In the genomic region with DNA sequence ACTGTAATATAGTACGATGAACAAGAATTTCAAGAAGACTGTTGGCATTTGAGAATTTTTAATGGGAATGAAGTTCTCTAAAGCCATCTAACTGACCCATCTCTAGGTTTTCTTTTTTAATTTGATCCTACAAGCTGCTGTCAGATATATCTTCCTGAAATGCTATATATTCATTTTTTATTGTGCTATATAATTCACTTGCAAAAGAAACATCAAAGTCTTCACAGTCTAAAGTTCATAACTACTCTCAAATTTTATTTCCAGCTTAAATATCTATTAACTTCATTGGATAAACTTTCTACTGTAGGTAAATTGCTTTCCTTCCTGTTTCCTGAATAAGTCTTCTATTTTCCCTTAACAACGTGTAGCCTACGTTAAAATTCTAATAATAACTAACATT, we compare ENCODE assay signal across 17 cellular contexts. TPM values are rescaled to one million over a fixed set of nuclear protein-coding genes. Genes with fewer than 3 reads are reported as not detected.
DNase-seq lines count a peak whose midpoint lies in the region; ATAC-seq and TF ChIP-seq lines count a peak whose summit lies in the region.
"Had no signal": no experiment of that assay in that cellular context is flagged by ENCODE, and none has a peak within 500 bp of the region (broad histone marks: within the 10 kb centered on the region; RNA-seq: fewer than 3 reads in every experiment).

No MANE protein-coding gene starts in this region.

- no peaks in the 10 kb centered on the region for H3K27me3 ChIP-seq in GM23338 (ENCODE audit: insufficient read depth)

- H3K9me3 Mint-ChIP-seq in GM23338 = no peaks in the 10 kb centered on the region
- no peaks in the 10 kb centered on the region for H3K9me3 Mint-ChIP-seq in activated naive CD8-positive, alpha-beta T cell treated with anti-CD3 and anti-CD28 coated beads for 36 hours
- H3K9me3 Mint-ChIP-seq: CD4-positive, alpha-beta memory T cell had no signal

- DNase-seq in GM23338 (ENCODE audit: low spot score) (no peak), left colon (no peak), dedifferentiated amniotic fluid mesenchymal stem cell (ENCODE audit: extremely low spot score) (no peak), GM20000 (ENCODE audit: low spot score) (no peak)
- DNase-seq in activated naive CD8-positive, alpha-beta T cell treated with anti-CD3 and anti-CD28 coated beads for 36 hours = no peak
- DNase-seq: C1 segment of cervical spinal cord; CD4-positive, alpha-beta memory T cell; COR-L47; DMS153; DND-41; H7; HCEC 1CT had no signal

- intact Hi-C loops in left colon (cut with DNase I, micrococcal nuclease) = no loop called here

- H3K36me3 ChIP-seq in GM23338 (ENCODE audit: insufficient read depth) = no peaks in the 10 kb centered on the region

- TF ChIP-seq CTCF in GM23338 (conservative IDR thresholded peaks at IDR 0.05; ENCODE audit: low read depth in 2 of 2) (no peak), VCaP (conservative IDR thresholded peaks at IDR 0.05) (no peak), GM20000 (IDR thresholded peaks at IDR 0.05; ENCODE audit: extremely low read depth, missing control alignments) (no peak)

- no peak overlapping the region for H3K4me2 ChIP-seq in GM23338

- no peak overlapping the region for H3K27ac ChIP-seq in GM23338 (ENCODE audit: low read depth)
- 0 out of 2 replicates have a peak overlapping the region, but pooled peaks have one; percentile 5 for H3K27ac ChIP-seq in VCaP

- peak overlapping the region; percentile 69; the same call in 1 of the 2 replicates for H2AFZ ChIP-seq in GM23338

- no peaks in the 10 kb centered on the region for H4K20me1 ChIP-seq in GM23338 (replicated peaks; ENCODE audit: insufficient read depth)

- H3K36me3 Mint-ChIP-seq in GM23338 (ENCODE audit: low read depth) = no peaks in the 10 kb centered on the region
- H3K36me3 Mint-ChIP-seq in activated naive CD8-positive, alpha-beta T cell treated with anti-CD3 and anti-CD28 coated beads for 36 hours = no peaks in the 10 kb centered on the region
- H3K36me3 Mint-ChIP-seq: CD4-positive, alpha-beta memory T cell had no signal

- peaks cover 10% of the 10 kb centered on the region; the same call in 1 of the 2 replicates for H3K4me1 ChIP-seq in GM23338 (ENCODE audit: insufficient read depth)

- no peaks in the 10 kb centered on the region for H3F3A ChIP-seq in GM23338 (replicated peaks; ENCODE audit: low read depth)

- peaks cover 9% of the 10 kb centered on the region; the same call in 2 of the 3 replicates for H3K4me1 Mint-ChIP-seq in GM23338
- no peaks in the 10 kb centered on the region for H3K4me1 Mint-ChIP-seq in activated naive CD8-positive, alpha-beta T cell treated with anti-CD3 and anti-CD28 coated beads for 36 hours
- H3K4me1 Mint-ChIP-seq: CD4-positive, alpha-beta memory T cell had no signal

- no peaks in the 10 kb centered on the region for H3K27me3 Mint-ChIP-seq in GM23338 (ENCODE audit: insufficient read depth, low read depth, poor library complexity)
- peaks cover 40% of the 10 kb centered on the region for H3K27me3 Mint-ChIP-seq in activated naive CD8-positive, alpha-beta T cell treated with anti-CD3 and anti-CD28 coated beads for 36 hours

- H3K4me3 ChIP-seq in GM23338 = no peak overlapping the region

- no peak overlapping the region for H3K27ac Mint-ChIP-seq in GM23338
- no peak overlapping the region for H3K27ac Mint-ChIP-seq in activated naive CD8-positive, alpha-beta T cell treated with anti-CD3 and anti-CD28 coated beads for 36 hours
- H3K27ac Mint-ChIP-seq: CD4-positive, alpha-beta memory T cell had no signal

- ATAC-seq in GM23338 (no peak), left colon (peak; percentile 84)

- H3K9me2 ChIP-seq in GM23338 (ENCODE audit: insufficient read depth) = no peaks in the 10 kb centered on the region

- H3K79me2 ChIP-seq in GM23338 (replicated peaks; ENCODE audit: insufficient read depth) = no peaks in the 10 kb centered on the region

- H3K4me3 Mint-ChIP-seq in GM23338 = no peak overlapping the region
- H3K4me3 Mint-ChIP-seq in activated naive CD8-positive, alpha-beta T cell treated with anti-CD3 and anti-CD28 coated beads for 36 hours = no peak overlapping the region
- H3K4me3 Mint-ChIP-seq: CD4-positive, alpha-beta memory T cell had no signal

TF ChIP-seq in GM23338, 12 proteins besides CTCF, POLR2A, EP300 and RAD21 (continues in another document):
- TF ChIP-seq STAT1 (IDR thresholded peaks at IDR 0.05; ENCODE audit: unreplicated experiment) (no peak), ZNF114 (CRISPR knock-in tag; IDR thresholded peaks at IDR 0.05) (no peak), EZH2 (IDR thresholded peaks at IDR 0.05; ENCODE audit: low read depth, unreplicated experiment) (no peak), CREB1 (CRISPR knock-in tag; IDR thresholded peaks at IDR 0.05; ENCODE audit: low read depth) (no peak), ZNF331 (CRISPR knock-in tag; IDR thresholded peaks at IDR 0.05; ENCODE audit: low read depth) (no peak), NANOG (IDR thresholded peaks at IDR 0.05; ENCODE audit: borderline replicate concordance) (no peak), JUNB (IDR thresholded peaks at IDR 0.05; ENCODE audit: unreplicated experiment) (no peak), EZH2phosphoT487 (IDR thresholded peaks at IDR 0.05; ENCODE audit: unreplicated experiment) (no peak), POLR2AphosphoS5 (IDR thresholded peaks at IDR 0.05; ENCODE audit: low read depth) (no peak)
- TF ChIP-seq, protein P1, sequence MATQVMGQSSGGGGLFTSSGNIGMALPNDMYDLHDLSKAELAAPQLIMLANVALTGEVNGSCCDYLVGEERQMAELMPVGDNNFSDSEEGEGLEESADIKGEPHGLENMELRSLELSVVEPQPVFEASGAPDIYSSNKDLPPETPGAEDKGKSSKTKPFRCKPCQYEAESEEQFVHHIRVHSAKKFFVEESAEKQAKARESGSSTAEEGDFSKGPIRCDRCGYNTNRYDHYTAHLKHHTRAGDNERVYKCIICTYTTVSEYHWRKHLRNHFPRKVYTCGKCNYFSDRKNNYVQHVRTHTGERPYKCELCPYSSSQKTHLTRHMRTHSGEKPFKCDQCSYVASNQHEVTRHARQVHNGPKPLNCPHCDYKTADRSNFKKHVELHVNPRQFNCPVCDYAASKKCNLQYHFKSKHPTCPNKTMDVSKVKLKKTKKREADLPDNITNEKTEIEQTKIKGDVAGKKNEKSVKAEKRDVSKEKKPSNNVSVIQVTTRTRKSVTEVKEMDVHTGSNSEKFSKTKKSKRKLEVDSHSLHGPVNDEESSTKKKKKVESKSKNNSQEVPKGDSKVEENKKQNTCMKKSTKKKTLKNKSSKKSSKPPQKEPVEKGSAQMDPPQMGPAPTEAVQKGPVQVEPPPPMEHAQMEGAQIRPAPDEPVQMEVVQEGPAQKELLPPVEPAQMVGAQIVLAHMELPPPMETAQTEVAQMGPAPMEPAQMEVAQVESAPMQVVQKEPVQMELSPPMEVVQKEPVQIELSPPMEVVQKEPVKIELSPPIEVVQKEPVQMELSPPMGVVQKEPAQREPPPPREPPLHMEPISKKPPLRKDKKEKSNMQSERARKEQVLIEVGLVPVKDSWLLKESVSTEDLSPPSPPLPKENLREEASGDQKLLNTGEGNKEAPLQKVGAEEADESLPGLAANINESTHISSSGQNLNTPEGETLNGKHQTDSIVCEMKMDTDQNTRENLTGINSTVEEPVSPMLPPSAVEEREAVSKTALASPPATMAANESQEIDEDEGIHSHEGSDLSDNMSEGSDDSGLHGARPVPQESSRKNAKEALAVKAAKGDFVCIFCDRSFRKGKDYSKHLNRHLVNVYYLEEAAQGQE (IDR thresholded peaks at IDR 0.05; ENCODE audit: unreplicated experiment) = no peak
- TF ChIP-seq, protein P2, sequence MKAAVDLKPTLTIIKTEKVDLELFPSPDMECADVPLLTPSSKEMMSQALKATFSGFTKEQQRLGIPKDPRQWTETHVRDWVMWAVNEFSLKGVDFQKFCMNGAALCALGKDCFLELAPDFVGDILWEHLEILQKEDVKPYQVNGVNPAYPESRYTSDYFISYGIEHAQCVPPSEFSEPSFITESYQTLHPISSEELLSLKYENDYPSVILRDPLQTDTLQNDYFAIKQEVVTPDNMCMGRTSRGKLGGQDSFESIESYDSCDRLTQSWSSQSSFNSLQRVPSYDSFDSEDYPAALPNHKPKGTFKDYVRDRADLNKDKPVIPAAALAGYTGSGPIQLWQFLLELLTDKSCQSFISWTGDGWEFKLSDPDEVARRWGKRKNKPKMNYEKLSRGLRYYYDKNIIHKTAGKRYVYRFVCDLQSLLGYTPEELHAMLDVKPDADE (IDR thresholded peaks at IDR 0.05) = no peak

RNA-seq across cellular contexts. Expression of gene SCYGR2, which starts 3.7 kb away (rescaled TPM):
- total RNA-seq in GM23338 (2014; rRNA removed; shearing (Covaris generic)) = not detected in 2 replicates
- polyA plus RNA-seq in GM23338 (2016; fragmentation: Nextera tagmentation; extraction: Ambion mirVana) = not detected in 2 replicates
- total RNA-seq in left colon = not detected
- total RNA-seq in activated naive CD8-positive, alpha-beta T cell treated with anti-CD3 and anti-CD28 coated beads for 36 hours = not detected
- total RNA-seq: A172; A673; CD4-positive, alpha-beta memory T cell; H1; H7 had no signal
- polyA plus RNA-seq: BJ; CD4-positive, alpha-beta memory T cell; H1 had no signal

RNA-seq across cellular contexts. Expression of gene SCYGR3, which starts 12.3 kb away (rescaled TPM):
- not detected in 2 replicates for total RNA-seq in GM23338 (2014; rRNA removed; shearing (Covaris generic))
- not detected in 2 replicates for polyA plus RNA-seq in GM23338 (2016; fragmentation: Nextera tagmentation; extraction: Ambion mirVana)
- total RNA-seq in left colon = not detected
- not detected for total RNA-seq in activated naive CD8-positive, alpha-beta T cell treated with anti-CD3 and anti-CD28 coated beads for 36 hours
- total RNA-seq: A172; A673; CD4-positive, alpha-beta memory T cell; H1; H7 had no signal
- polyA plus RNA-seq: BJ; CD4-positive, alpha-beta memory T cell; H1 had no signal

RNA-seq across cellular contexts. Expression of gene SCYGR4, which starts 14.9 kb away (rescaled TPM):
- total RNA-seq in GM23338 (2014; rRNA removed; shearing (Covaris generic)) = not detected in 2 replicates
- polyA plus RNA-seq in GM23338 (2016; fragmentation: Nextera tagmentation; extraction: Ambion mirVana) = not detected in 2 replicates
- not detected for total RNA-seq in left colon
- not detected for total RNA-seq in activated naive CD8-positive, alpha-beta T cell treated with anti-CD3 and anti-CD28 coated beads for 36 hours
- total RNA-seq: A172; A673; CD4-positive, alpha-beta memory T cell; H1; H7 had no signal
- polyA plus RNA-seq: BJ; CD4-positive, alpha-beta memory T cell; H1 had no signal
